In the genomic region with DNA sequence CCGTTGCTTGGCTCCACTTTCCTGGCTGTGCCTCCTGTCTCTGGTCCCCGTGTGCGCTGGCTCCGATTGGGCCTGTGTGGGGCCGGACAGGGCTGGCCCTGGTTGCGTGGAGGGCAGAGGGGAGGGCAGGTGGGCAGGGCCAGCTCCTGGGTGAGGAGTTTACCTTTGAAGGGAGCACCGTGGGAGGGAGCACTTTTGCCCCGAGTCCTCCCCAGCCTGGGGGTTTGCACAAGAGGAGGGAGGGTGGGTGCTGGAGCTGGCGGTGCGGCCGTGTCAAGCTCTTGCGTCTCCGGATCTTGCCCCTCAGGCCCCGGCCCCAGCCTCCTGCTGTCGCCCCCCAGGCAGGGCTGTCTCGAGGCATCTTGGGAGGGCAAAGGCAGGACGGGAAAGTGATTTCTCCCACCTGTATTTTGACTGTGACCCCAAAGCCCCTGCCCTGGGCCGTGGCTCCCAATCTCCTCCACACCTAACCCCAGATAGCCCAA, we compare ENCODE assay signal across 13 cellular contexts. TPM values are rescaled to one million over a fixed set of nuclear protein-coding genes. Genes with fewer than 3 reads are reported as not detected.
DNase-seq lines count a peak whose midpoint lies in the region; ATAC-seq and TF ChIP-seq lines count a peak whose summit lies in the region.
"Had no signal": no experiment of that assay in that cellular context is flagged by ENCODE, and none has a peak within 500 bp of the region (broad histone marks: within the 10 kb centered on the region; RNA-seq: fewer than 3 reads in every experiment).

No MANE protein-coding gene starts in this region.

- no peaks in the 10 kb centered on the region for H3K9me3 Mint-ChIP-seq in activated CD4-positive, alpha-beta T cell treated with anti-CD3 and anti-CD28 coated beads, Interleukin-2, amount 10 ng/mL, durations not matched to agents 7 days and 5 days
- H3K9me3 Mint-ChIP-seq in WTC11 = no peaks in the 10 kb centered on the region
- no peaks in the 10 kb centered on the region for H3K9me3 Mint-ChIP-seq in stimulated activated effector memory CD8-positive, alpha-beta T cell treated with anti-CD3 and anti-CD28 coated beads, Interleukin-12 subunit alpha, Interleukin-12 subunit beta, amount 100 ng/mL, for 72 hours
- H3K9me3 Mint-ChIP-seq: central memory CD8-positive, alpha-beta T cell had no signal

- peaks cover 20% of the 10 kb centered on the region for H3K36me3 Mint-ChIP-seq in activated CD4-positive, alpha-beta T cell treated with anti-CD3 and anti-CD28 coated beads, Interleukin-2, amount 10 ng/mL, durations not matched to agents 7 days and 5 days (ENCODE audit: low read depth)
- no peaks in the 10 kb centered on the region for H3K36me3 Mint-ChIP-seq in WTC11
- peaks cover 56% of the 10 kb centered on the region for H3K36me3 Mint-ChIP-seq in stimulated activated effector memory CD8-positive, alpha-beta T cell treated with anti-CD3 and anti-CD28 coated beads, Interleukin-12 subunit alpha, Interleukin-12 subunit beta, amount 100 ng/mL, for 72 hours

- TF ChIP-seq CTCF in WTC11 (IDR thresholded peaks at IDR 0.05) (no peak), hepatocyte (IDR thresholded peaks at IDR 0.05; ENCODE audit: poor library complexity) (no peak)

- H3K27me3 ChIP-seq in hepatocyte = no peaks in the 10 kb centered on the region
- H3K27me3 ChIP-seq: testis had no signal

- H3K9me3 ChIP-seq in hepatocyte (ENCODE audit: low read depth) = no peaks in the 10 kb centered on the region
- H3K9me3 ChIP-seq: testis had no signal

- POLR2A ChIA-PET in activated CD4-positive, alpha-beta T cell treated with anti-CD3 and anti-CD28 coated beads, Interleukin-2, amount 10 ng/mL, durations not matched to agents 7 days and 5 days (lab: Charles Lee) = interaction anchor here (0.5 to 0.6 kb wide), 2 partner anchors 16 to 62 kb away, joined by 3 to 5 read pairs; no protein-coding TSS in a partner anchor
- POLR2A ChIA-PET in WTC11 (lab: Charles Lee) = no interaction called here

- peak overlapping the region; percentile 76 for H3K27ac Mint-ChIP-seq in activated CD4-positive, alpha-beta T cell treated with anti-CD3 and anti-CD28 coated beads, Interleukin-2, amount 10 ng/mL, durations not matched to agents 7 days and 5 days
- no peak overlapping the region; the same call in 1 of the 2 replicates for H3K27ac Mint-ChIP-seq in WTC11
- H3K27ac Mint-ChIP-seq in stimulated activated effector memory CD8-positive, alpha-beta T cell treated with anti-CD3 and anti-CD28 coated beads, Interleukin-12 subunit alpha, Interleukin-12 subunit beta, amount 100 ng/mL, for 72 hours = peak overlapping the region; percentile 98

- no peaks in the 10 kb centered on the region for H3K36me3 ChIP-seq in hepatocyte (replicated peaks; ENCODE audit: insufficient read depth, low read depth)

- H2AFZ ChIP-seq in hepatocyte = no peak overlapping the region

- no peak overlapping the region for H3K4me3 ChIP-seq in hepatocyte
- H3K4me3 ChIP-seq: testis had no signal

- no peaks in the 10 kb centered on the region for H3K79me2 ChIP-seq in hepatocyte

- WGBS in hepatocyte (ENCODE audit: low lambda C conversion rate, missing lambda C conversion rate) = 93% methylated on average over 9 of the region's 18 CpGs

- peak; percentile 4 for DNase-seq in activated CD4-positive, alpha-beta T cell treated with anti-CD3 and anti-CD28 coated beads, Interleukin-2, amount 10 ng/mL, durations not matched to agents 7 days and 5 days
- DNase-seq in activated CD4-positive, alpha-beta T cell treated with anti-CD3 and anti-CD28 coated beads, Interleukin-2, amount 50 U/mL, for 4 hours = no peak
- no peak for DNase-seq in WTC11 (ENCODE audit: low spot score)
- peak; percentile 6 for DNase-seq in hepatocyte (ENCODE audit: low spot score)
- DNase-seq in stimulated activated effector memory CD8-positive, alpha-beta T cell treated with anti-CD3 and anti-CD28 coated beads, Interleukin-12 subunit alpha, Interleukin-12 subunit beta, amount 100 ng/mL, for 72 hours (ENCODE audit: low spot score in 2 of 2) = peak in 1 of 2 donors; percentile 47
- DNase-seq in SHP77 (lab: John Stamatoyannopoulos, UW) = no peak
- DNase-seq in RKO (ENCODE audit: low spot score) = no peak
- no peak for DNase-seq in stimulated activated naive CD4-positive, alpha-beta T cell treated with Interleukin-2 at 50 U/mL for 16 hours (lab: John Stamatoyannopoulos, UW)
- DNase-seq: DMS153, MM.1S, NCI-H446 treated with DMSO at 0.1 percent for 48 hours, testis had no signal

- CTCF ChIA-PET in activated CD4-positive, alpha-beta T cell treated with anti-CD3 and anti-CD28 coated beads, Interleukin-2, amount 10 ng/mL, durations not matched to agents 7 days and 5 days (lab: Charles Lee) = interaction anchor here (1.1 kb wide), 1 partner anchor 23 kb away, joined by 4 read pairs; no protein-coding TSS in a partner anchor
- CTCF ChIA-PET in WTC11 (lab: Charles Lee) = interaction anchor here (1.1 to 3.7 kb wide), 6 partner anchors 17 to 78 kb away, joined by 3 to 16 read pairs (median 7); no protein-coding TSS in a partner anchor

- peaks cover 24% of the 10 kb centered on the region for H3K4me1 ChIP-seq in hepatocyte (ENCODE audit: insufficient read depth)

- no peaks in the 10 kb centered on the region for H3K9me2 ChIP-seq in hepatocyte (replicated peaks; ENCODE audit: insufficient read depth)

- H4K20me1 ChIP-seq in hepatocyte (ENCODE audit: insufficient read depth, poor library complexity, severe bottlenecking) = no peaks in the 10 kb centered on the region

- no peak overlapping the region for H3K4me2 ChIP-seq in hepatocyte

- H3K4me3 Mint-ChIP-seq in activated CD4-positive, alpha-beta T cell treated with anti-CD3 and anti-CD28 coated beads, Interleukin-2, amount 10 ng/mL, durations not matched to agents 7 days and 5 days = no peak overlapping the region
- H3K4me3 Mint-ChIP-seq in WTC11 = no peak overlapping the region
- H3K4me3 Mint-ChIP-seq in stimulated activated effector memory CD8-positive, alpha-beta T cell treated with anti-CD3 and anti-CD28 coated beads, Interleukin-12 subunit alpha, Interleukin-12 subunit beta, amount 100 ng/mL, for 72 hours = peak overlapping the region; percentile 79
- H3K4me3 Mint-ChIP-seq: central memory CD8-positive, alpha-beta T cell had no signal

- H3K4me1 Mint-ChIP-seq in activated CD4-positive, alpha-beta T cell treated with anti-CD3 and anti-CD28 coated beads, Interleukin-2, amount 10 ng/mL, durations not matched to agents 7 days and 5 days = peaks cover 59% of the 10 kb centered on the region
- peaks cover 17% of the 10 kb centered on the region for H3K4me1 Mint-ChIP-seq in WTC11
- H3K4me1 Mint-ChIP-seq in stimulated activated effector memory CD8-positive, alpha-beta T cell treated with anti-CD3 and anti-CD28 coated beads, Interleukin-12 subunit alpha, Interleukin-12 subunit beta, amount 100 ng/mL, for 72 hours = peaks cover 33% of the 10 kb centered on the region

- peak overlapping the region; percentile 96 for H3K27ac ChIP-seq in hepatocyte
- H3K27ac ChIP-seq: testis had no signal

- H3K27me3 Mint-ChIP-seq in activated CD4-positive, alpha-beta T cell treated with anti-CD3 and anti-CD28 coated beads, Interleukin-2, amount 10 ng/mL, durations not matched to agents 7 days and 5 days = no peaks in the 10 kb centered on the region
- 0 out of 2 replicates have a peak, but pooled peaks cover 5% of the 10 kb centered on the region for H3K27me3 Mint-ChIP-seq in WTC11 (ENCODE audit: low read depth)
- H3K27me3 Mint-ChIP-seq: central memory CD8-positive, alpha-beta T cell had no signal

- ATAC-seq in WTC11 = no peak
- no peak for ATAC-seq in stimulated activated effector memory CD8-positive, alpha-beta T cell treated with anti-CD3 and anti-CD28 coated beads, Interleukin-12 subunit alpha, Interleukin-12 subunit beta, amount 100 ng/mL, for 72 hours

TF ChIP-seq in WTC11, 78 proteins besides CTCF, POLR2A, EP300 and RAD21:
- peak; percentile 89 for TF ChIP-seq ZNF263 (CRISPR knock-in tag; IDR thresholded peaks at IDR 0.05; ENCODE audit: low read depth)
- no peak for TF ChIP-seq NR1H2 (CRISPR knock-in tag; IDR thresholded peaks at IDR 0.05)
TF ChIP-seq in WTC11: peak in this region for 1.

RNA-seq across cellular contexts. Expression of a gene that starts 48.3 kb away (rescaled TPM):
- total RNA-seq in activated CD4-positive, alpha-beta T cell treated with anti-CD3 and anti-CD28 coated beads, Interleukin-2, amount 10 ng/mL, durations not matched to agents 7 days and 5 days = 10 to 100 TPM; 65.5 to 79.0 TPM
- total RNA-seq in WTC11 (2021) = 60.1 to 62.4 TPM (median 62.2 TPM) in 3 replicates
- 30.9 and 38.3 TPM in 2 replicates for total RNA-seq in hepatocyte
- 36.1 and 45.3 TPM in 2 replicates for polyA plus RNA-seq in hepatocyte

Comparison
In these comparisons a context has a peak if more than half of its experiments do, and no peak if none do; other contexts are left out.
1. DNase-seq: peak in activated CD4-positive, alpha-beta T cell treated with anti-CD3 and anti-CD28 coated beads, Interleukin-2, amount 10 ng/mL, durations not matched to agents 7 days and 5 days (single experiment) and hepatocyte (single experiment); none in activated CD4-positive, alpha-beta T cell treated with anti-CD3 and anti-CD28 coated beads, Interleukin-2, amount 50 U/mL, for 4 hours (0 of 2), WTC11 (single experiment), SHP77 (0 of 2), RKO (single experiment) and stimulated activated naive CD4-positive, alpha-beta T cell treated with Interleukin-2 at 50 U/mL for 16 hours (single experiment).